ENCODE assay signal across 8 cellular contexts in the genomic region with DNA sequence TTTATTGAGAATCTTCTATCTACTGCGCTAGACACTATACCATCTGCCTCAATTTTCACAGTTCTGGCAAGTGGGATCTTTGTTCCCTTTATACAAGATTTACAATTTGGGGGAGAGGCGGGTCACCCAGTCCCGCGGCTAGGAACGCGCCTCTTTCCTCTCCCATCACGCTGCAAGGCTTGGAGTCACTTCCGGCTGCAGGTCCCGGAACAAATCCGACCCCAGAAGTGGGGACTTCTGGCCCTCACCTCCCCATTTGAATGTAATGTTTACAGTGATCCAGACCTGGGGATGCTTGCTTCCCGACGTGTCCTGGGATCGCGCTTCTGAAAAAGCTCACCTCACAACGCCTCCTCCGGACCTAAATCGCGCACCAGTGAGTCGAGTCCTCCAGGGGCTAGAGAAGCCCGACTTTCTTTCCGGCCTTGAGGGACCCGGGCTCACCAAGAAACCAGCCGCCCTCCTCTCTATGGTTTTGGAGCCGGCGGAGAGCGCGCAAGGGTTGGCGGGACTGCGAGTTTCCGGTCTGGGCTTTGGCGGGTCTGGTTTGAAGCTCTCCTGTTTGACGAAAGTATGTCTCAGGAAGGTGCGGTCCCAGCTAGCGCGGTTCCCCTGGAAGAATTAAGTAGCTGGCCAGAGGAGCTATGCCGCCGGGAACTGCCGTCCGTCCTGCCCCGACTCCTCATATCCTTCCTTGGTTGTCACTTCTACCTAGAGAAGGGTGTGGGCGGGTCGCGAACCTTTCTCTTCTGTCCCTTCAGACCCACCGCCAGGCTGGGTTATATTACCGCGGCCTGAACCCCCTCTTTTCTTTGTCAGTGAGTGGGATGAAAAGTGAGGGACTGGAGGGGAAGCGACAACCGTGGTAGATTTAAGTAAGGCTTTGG. TPM values are rescaled to one million over a fixed set of nuclear protein-coding genes. Genes with fewer than 3 reads are reported as not detected.
DNase-seq lines count a peak whose midpoint lies in the region; ATAC-seq, FAIRE-seq and TF ChIP-seq lines count a peak whose summit lies in the region.

A gene (minus strand): TSS at position 378 of the 887 bp plus-strand sequence. CDS start 1,212 bp downstream, outside the sequence.

- H3F3A ChIP-seq in SU-DHL-6 (ENCODE audit: insufficient read depth): no peaks in the 10 kb centered on the region

- peak; percentile 75 to 88 for TF ChIP-seq EP300 in tibial nerve (IDR thresholded peaks at IDR 0.05)

- H3K27me3 ChIP-seq in SU-DHL-6 (ENCODE audit: low read length) (no peaks in the 10 kb centered on the region), pancreas (no peaks in the 10 kb centered on the region), tibial nerve (no peaks in the 10 kb centered on the region)

- peak within 1 kb of the TSS; percentile 87 for H3K27ac Mint-ChIP-seq in activated naive CD8-positive, alpha-beta T cell treated with anti-CD3 and anti-CD28 coated beads, Interleukin-2, amount 10 ng/mL, durations not matched to agents 7 days and 5 days

- FAIRE-seq in pancreas (lab: Jason Lieb, UNC): no peak

- ATAC-seq in HG02678 (IDR thresholded peaks at IDR 0.05; ENCODE audit: unreplicated experiment) (peak; percentile 96), Right ventricle myocardium superior (ENCODE audit: poor library complexity) (peak; percentile 100), pancreas (peak; percentile 99 to 100 (median 100))
- peak; percentile 98 for ATAC-seq in activated naive CD8-positive, alpha-beta T cell treated with anti-CD3 and anti-CD28 coated beads, Interleukin-2, amount 10 ng/mL, durations not matched to agents 7 days and 5 days (ENCODE audit: low read depth)

- no peaks in the 10 kb centered on the region for H3K27me3 Mint-ChIP-seq in activated naive CD8-positive, alpha-beta T cell treated with anti-CD3 and anti-CD28 coated beads, Interleukin-2, amount 10 ng/mL, durations not matched to agents 7 days and 5 days

- H3K4me3 Mint-ChIP-seq in activated naive CD8-positive, alpha-beta T cell treated with anti-CD3 and anti-CD28 coated beads, Interleukin-2, amount 10 ng/mL, durations not matched to agents 7 days and 5 days: peak within 1 kb of the TSS; percentile 87

- H3K9ac ChIP-seq in SU-DHL-6 (ENCODE audit: low read length): peak within 1 kb of the TSS; percentile 99

- H3K36me3 ChIP-seq in SU-DHL-6 (ENCODE audit: low read length) (peaks cover 13% of the 10 kb centered on the region), pancreas (no peaks in the 10 kb centered on the region), tibial nerve (peaks cover 0 to 18% (median 0%) of the 10 kb centered on the region in 3 donors)

- H3K27ac ChIP-seq in SU-DHL-6 (ENCODE audit: low read depth, low read length): peak within 1 kb of the TSS; percentile 74
- H3K27ac ChIP-seq in pancreas: peak within 1 kb of the TSS; percentile 77 to 87 (median 78)
- peak within 1 kb of the TSS; percentile 77 to 93 (median 87) for H3K27ac ChIP-seq in tibial nerve

- TF ChIP-seq CTCF in GM12864 (IDR thresholded peaks at IDR 0.05; ENCODE audit: low read depth, low read length, missing control alignments): no peak
- peak; percentile 26 for TF ChIP-seq CTCF in SU-DHL-6 (IDR thresholded peaks at IDR 0.05; ENCODE audit: insufficient read depth, low read length, poor library complexity, severe bottlenecking)
- TF ChIP-seq CTCF in pancreas (IDR thresholded peaks at IDR 0.05): peak in 1 of 4 donors; percentile 10
- peak in 2 of 5 experiments; percentile 4 to 56 for TF ChIP-seq CTCF in tibial nerve (IDR thresholded peaks at IDR 0.05)

- H3K4me1 Mint-ChIP-seq in activated naive CD8-positive, alpha-beta T cell treated with anti-CD3 and anti-CD28 coated beads, Interleukin-2, amount 10 ng/mL, durations not matched to agents 7 days and 5 days: peaks cover 44% of the 10 kb centered on the region

- H3K79me2 ChIP-seq in SU-DHL-6 (ENCODE audit: insufficient read depth, low read length): peaks cover 60% of the 10 kb centered on the region

- H3K4me1 ChIP-seq in pancreas (peaks cover 0 to 20% (median 6%) of the 10 kb centered on the region in 3 donors), tibial nerve (peaks cover 0 to 34% (median 5%) of the 10 kb centered on the region in 4 donors)

- TF ChIP-seq POLR2A in tibial nerve (IDR thresholded peaks at IDR 0.05): peak; percentile 13 to 30

- no peaks in the 10 kb centered on the region for H3K9me3 Mint-ChIP-seq in activated naive CD8-positive, alpha-beta T cell treated with anti-CD3 and anti-CD28 coated beads, Interleukin-2, amount 10 ng/mL, durations not matched to agents 7 days and 5 days

- H3K4me3 ChIP-seq in GM12864 (ENCODE audit: low read depth, low read length) (peak within 1 kb of the TSS; percentile 82), SU-DHL-6 (ENCODE audit: insufficient read depth, low read length, poor library complexity, severe bottlenecking) (peak within 1 kb of the TSS; percentile 91), pancreas (peak within 1 kb of the TSS; percentile 45 to 73 (median 56)), tibial nerve (peak within 1 kb of the TSS; percentile 57 to 82 (median 73))

- H3K9me3 ChIP-seq in SU-DHL-6 (ENCODE audit: insufficient read depth, low read length) (no peaks in the 10 kb centered on the region), pancreas (no peaks in the 10 kb centered on the region), tibial nerve (no peaks in the 10 kb centered on the region)

- H2AFZ ChIP-seq in SU-DHL-6 (ENCODE audit: low read depth, low read length, severe bottlenecking): peak within 1 kb of the TSS; percentile 84

- H4K20me1 ChIP-seq in SU-DHL-6 (ENCODE audit: low read depth, low read length): no peaks in the 10 kb centered on the region

- H3K9me2 ChIP-seq in SU-DHL-6 (replicated peaks; ENCODE audit: insufficient read depth, low read length): no peaks in the 10 kb centered on the region

- peaks cover 35% of the 10 kb centered on the region for H3K36me3 Mint-ChIP-seq in activated naive CD8-positive, alpha-beta T cell treated with anti-CD3 and anti-CD28 coated beads, Interleukin-2, amount 10 ng/mL, durations not matched to agents 7 days and 5 days

- DNase-seq in GM12864 (ENCODE audit: low read depth) (peak; percentile 93), NCI-H128 (lab: John Stamatoyannopoulos, UW; ENCODE audit: unreplicated experiment) (peak; percentile 97), Right ventricle myocardium superior (peak; percentile 93), pancreas (peak; percentile 81 to 94 (median 90)), tibial nerve (ENCODE audit: low spot score in 2 of 2) (peak; percentile 76 to 84)
- peak; percentile 88 for DNase-seq in activated naive CD8-positive, alpha-beta T cell treated with anti-CD3 and anti-CD28 coated beads, Interleukin-2, amount 10 ng/mL, durations not matched to agents 7 days and 5 days

- intact Hi-C loops in Right ventricle myocardium superior (cut with DNase I) (no loop called here), pancreas (cut with DNase I) (no loop called here)

- H3K4me2 ChIP-seq in SU-DHL-6 (ENCODE audit: low read depth, low read length, poor library complexity, severe bottlenecking): peak within 1 kb of the TSS; percentile 78

- POLR2A ChIA-PET in activated naive CD8-positive, alpha-beta T cell treated with anti-CD3 and anti-CD28 coated beads, Interleukin-2, amount 10 ng/mL, durations not matched to agents 7 days and 5 days (lab: Charles Lee): interaction anchor here (0.9 to 2.2 kb wide), 8 partner anchors 47 to 280 kb away, joined by 3 to 45 read pairs (median 3); a partner anchor contains a TSS

- 0% methylated on average over 48 of the region's 48 CpGs for WGBS in pancreas, 2 donors
- WGBS in tibial nerve, 2 donors: 0 to 1% methylated on average over 37 to 48 of the region's 48 CpGs

RNA-seq across cellular contexts. Expression of the gene that starts here (rescaled TPM):
- 10 to 100 TPM; 17.8 to 18.6 TPM for total RNA-seq in activated naive CD8-positive, alpha-beta T cell treated with anti-CD3 and anti-CD28 coated beads, Interleukin-2, amount 10 ng/mL, durations not matched to agents 7 days and 5 days
- total RNA-seq in Right ventricle myocardium superior (5.4 TPM), pancreas (1 to 10 TPM; 1.5 to 3.8 (median 3.5) TPM), tibial nerve (1 to 10 TPM; 4.2 to 9.0 (median 6.0) TPM)
- 1 to 10 TPM; 3.2 to 5.0 TPM for polyA plus RNA-seq in pancreas

Comparison
In these comparisons a context has a peak if more than half of its experiments do, and no peak if none do; other contexts are left out.
1. Peak in every context shown above with its lines: DNase-seq, ATAC-seq, H3K4me3 ChIP-seq and H3K27ac ChIP-seq.